Comparison of ENCODE assay signal across 10 cellular contexts in the genomic region with DNA sequence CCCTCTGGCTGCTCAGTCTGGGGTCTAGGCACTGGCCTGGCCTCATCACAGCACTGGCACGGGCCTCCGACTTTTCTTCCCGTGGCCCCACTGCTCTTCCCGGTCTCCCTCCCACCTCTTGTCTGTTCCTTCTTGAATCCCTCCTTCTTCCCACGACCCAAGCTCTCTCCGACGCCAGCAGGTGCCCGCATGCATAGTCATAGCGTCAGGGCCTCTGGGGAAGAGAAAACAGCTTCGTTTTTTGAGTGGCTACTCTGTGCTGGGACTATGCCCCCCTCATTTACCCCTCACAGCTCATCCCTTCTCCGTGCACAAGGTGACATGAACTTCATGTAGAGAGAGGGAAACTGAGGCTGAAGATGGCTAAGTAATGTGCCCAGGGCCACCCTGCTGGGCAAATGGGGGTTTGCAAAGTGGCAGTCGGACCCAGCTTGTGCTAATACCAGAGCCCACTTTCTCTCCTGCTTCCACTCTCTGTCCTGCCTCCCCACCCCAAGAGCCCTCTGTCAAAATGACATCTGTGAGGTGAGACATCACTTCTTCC. TPM values are rescaled to one million over a fixed set of nuclear protein-coding genes. Genes with fewer than 3 reads are reported as not detected.
A peak's percentile ranks its signal among the peaks of the same experiment; 100 is the strongest.
DNase-seq lines count a peak whose midpoint lies in the region; ATAC-seq, FAIRE-seq and TF ChIP-seq lines count a peak whose summit lies in the region.
"Had no signal": no experiment of that assay in that cellular context is flagged by ENCODE, and none has a peak within 500 bp of the region (broad histone marks: within the 10 kb centered on the region; RNA-seq: fewer than 3 reads in every experiment).

No MANE protein-coding gene starts in this region.

- intact Hi-C loops in left cardiac atrium (cut with DNase I) (loop anchor here in 1 of 2 donors (5.0 kb wide), 1 partner anchor 59 kb away; the partner anchor contains the start of gene SYNJ2), stomach (cut with DNase I; ENCODE audit: low total_unique reads) (no loop called here)

- H3K4me3 ChIP-seq in adipocyte (ENCODE audit: low read length) (peak overlapping the region; percentile 21), stomach (no peak overlapping the region)

- peak overlapping the region; percentile 81 for H3K4me3 Mint-ChIP-seq in HFFc6

- TF ChIP-seq EP300 in stomach (IDR thresholded peaks at IDR 0.05) = no peak

- H3K9me3 ChIP-seq in adipocyte (ENCODE audit: control insufficient read depth, low read length) (no peaks in the 10 kb centered on the region), stomach (no peaks in the 10 kb centered on the region)

- peaks cover 47% of the 10 kb centered on the region for H3K4me1 ChIP-seq in adipocyte (ENCODE audit: control insufficient read depth, insufficient read depth, low read length)
- H3K4me1 ChIP-seq in stomach = peaks cover 42 to 69% (median 52%) of the 10 kb centered on the region in 4 donors

- H3K27me3 Mint-ChIP-seq in HFFc6 (ENCODE audit: insufficient read depth) = peaks cover 3% of the 10 kb centered on the region

- peak overlapping the region; percentile 61 to 83 (median 79) for H3K27ac ChIP-seq in stomach

- peak in 1 of 2 donors; percentile 29 for ATAC-seq in left cardiac atrium
- ATAC-seq in GM19328 (IDR thresholded peaks at IDR 0.05; ENCODE audit: unreplicated experiment) = no peak
- ATAC-seq in HG02852 (IDR thresholded peaks at IDR 0.05; ENCODE audit: unreplicated experiment) = no peak

- peaks cover 62% of the 10 kb centered on the region for H3K36me3 Mint-ChIP-seq in HFFc6 (ENCODE audit: low read depth)

- peak; percentile 34 for TF ChIP-seq CTCF in HFFc6 (IDR thresholded peaks at IDR 0.05)
- TF ChIP-seq CTCF in stomach (IDR thresholded peaks at IDR 0.05) = no peak

- peak overlapping the region; percentile 98 for H3K27ac Mint-ChIP-seq in HFFc6

- FAIRE-seq in GM12891 (lab: Jason Lieb, UNC) = no peak

- DNase-seq in HFFc6 (peak; percentile 54), adipocyte (ENCODE audit: low read depth) (peak; percentile 53), left cardiac atrium (peak; percentile 33), stomach (no peak), foreskin melanocyte (no peak), GM12891 (ENCODE audit: insufficient read length, low spot score) (no peak)
- DNase-seq: activated gamma-delta T cell treated with Interleukin-2 at 50 U/mL for 16 hours, SHP77 had no signal

- WGBS in stomach, 5 donors = 69 to 82% (median 78%) methylated on average over 12 of the region's 12 CpGs

- peak overlapping the region; percentile 70 for H3K9ac ChIP-seq in adipocyte (ENCODE audit: low read length)

- no peak for TF ChIP-seq POLR2A in stomach (IDR thresholded peaks at IDR 0.05)
- TF ChIP-seq POLR2A in GM12891 (IDR thresholded peaks at IDR 0.05; ENCODE audit: low read depth, low read length) = no peak

- no peaks in the 10 kb centered on the region for H3K9me3 Mint-ChIP-seq in HFFc6

- H3K4me1 Mint-ChIP-seq in HFFc6 (ENCODE audit: low read depth) = peaks cover 72% of the 10 kb centered on the region

- H3K27me3 ChIP-seq in adipocyte (replicated peaks; ENCODE audit: control insufficient read depth, insufficient read depth, low read length) (no peaks in the 10 kb centered on the region), stomach (no peaks in the 10 kb centered on the region)

- no peaks in the 10 kb centered on the region for H3K36me3 ChIP-seq in adipocyte (ENCODE audit: control insufficient read depth, insufficient read depth, low read length, severe bottlenecking)
- H3K36me3 ChIP-seq in stomach = peaks cover 0 to 36% (median 16%) of the 10 kb centered on the region in 4 donors

TF ChIP-seq in GM12891, 5 proteins besides CTCF, POLR2A, EP300 and RAD21:
- TF ChIP-seq PAX5 (IDR thresholded peaks at IDR 0.05; ENCODE audit: insufficient read depth, low read length, severe bottlenecking) (no peak), POU2F2 (IDR thresholded peaks at IDR 0.05; ENCODE audit: low read depth, low read length) (no peak), POLR2AphosphoS5 (IDR thresholded peaks at IDR 0.05; ENCODE audit: low read depth, low read length) (no peak), TAF1 (IDR thresholded peaks at IDR 0.05; ENCODE audit: low read depth, low read length) (no peak), SPI1 (IDR thresholded peaks at IDR 0.05; ENCODE audit: low read depth, low read length) (no peak)

RNA-seq across cellular contexts. Expression of gene SYNJ2, which starts 59.2 kb away (rescaled TPM):
- total RNA-seq in HFFc6 (2021; fragmentation: NEBNext Ultra II Directional; extraction: Animal tissue kit (Norgen Biotek cat#: 25700)) = 10 to 100 TPM; 31.8 to 46.4 (median 41.3) TPM
- total RNA-seq in left cardiac atrium (10 to 100 TPM; 10.2 to 23.4 TPM), stomach (10 to 100 TPM; 11.7 to 41.4 (median 25.4) TPM)
- 1 to 10 TPM; 4.7 to 6.3 (median 6.0) TPM for polyA plus RNA-seq in stomach
- 0.65 TPM for polyA plus RNA-seq in GM12891 (2012; ENCODE audit: low read depth, missing spikeins)

Comparison
In these comparisons a context has a peak if more than half of its experiments do, and no peak if none do; other contexts are left out.
1. DNase-seq: peak in HFFc6 (single experiment), adipocyte (single experiment) and left cardiac atrium (single experiment); none in stomach (single experiment), foreskin melanocyte (single experiment) and GM12891 (single experiment).